Comparison of ENCODE assay signal across 10 cellular contexts in genomic region chr16:67242138-67242730, GRCh38. TPM values are rescaled to one million over a fixed set of nuclear protein-coding genes. Genes with fewer than 3 reads are reported as not detected.
DNase-seq lines count a peak whose midpoint lies in the region; ATAC-seq, FAIRE-seq and TF ChIP-seq lines count a peak whose summit lies in the region.
"Had no signal": no experiment of that assay in that cellular context is flagged by ENCODE, and none has a peak within 500 bp of the region (broad histone marks: within the 10 kb centered on the region; RNA-seq: fewer than 3 reads in every experiment).

No MANE protein-coding gene starts in this region.

- peak overlapping the region; percentile 76 for H3K27ac Mint-ChIP-seq in T-helper 2 cell treated with Interferon-gamma antibody and Interleukin-4, amounts not matched to agents 5 μg/mL and 100 μg/mL, for 36 hours
- H3K27ac Mint-ChIP-seq in activated naive CD8-positive, alpha-beta T cell treated with anti-CD3 and anti-CD28 coated beads, Interleukin-2, amount 50 U/mL, for 24 hours: peak overlapping the region; percentile 70
- H3K27ac Mint-ChIP-seq in effector memory CD8-positive, alpha-beta T cell: peak overlapping the region in 1 of 2 donors; percentile 80

- H3K36me3 ChIP-seq in kidney (ENCODE audit: control insufficient read depth in 1 of 2, insufficient read depth in 2 of 2, low read length in 2 of 2) (peaks cover 9 to 16% of the 10 kb centered on the region in 2 donors), thyroid gland (peaks cover 16 to 22% of the 10 kb centered on the region in 2 donors)

- H3K4me3 ChIP-seq in kidney (ENCODE audit: low read length in 2 of 2) (no peak overlapping the region), thyroid gland (replicated peaks in 1 of 3) (no peak overlapping the region)

- H3K4me1 ChIP-seq in kidney (ENCODE audit: control insufficient read depth in 1 of 2, insufficient read depth in 1 of 2, low read depth in 1 of 2, low read length in 2 of 2): peaks cover 9 to 27% of the 10 kb centered on the region in 2 donors
- peaks cover 43 to 62% of the 10 kb centered on the region in 2 donors for H3K4me1 ChIP-seq in thyroid gland

- TF ChIP-seq CTCF in kidney (IDR thresholded peaks at IDR 0.05; ENCODE audit: borderline replicate concordance, extremely low read depth, insufficient read depth): no peak
- TF ChIP-seq CTCF in thyroid gland (IDR thresholded peaks at IDR 0.05): no peak

- no peaks in the 10 kb centered on the region for H3K27me3 Mint-ChIP-seq in T-helper 2 cell treated with Interferon-gamma antibody and Interleukin-4, amounts not matched to agents 5 μg/mL and 100 μg/mL, for 36 hours (ENCODE audit: low read depth)
- no peaks in the 10 kb centered on the region for H3K27me3 Mint-ChIP-seq in activated naive CD8-positive, alpha-beta T cell treated with anti-CD3 and anti-CD28 coated beads, Interleukin-2, amount 50 U/mL, for 24 hours
- H3K27me3 Mint-ChIP-seq in effector memory CD8-positive, alpha-beta T cell: no peaks in the 10 kb centered on the region

- peaks cover 35% of the 10 kb centered on the region for H3K4me1 Mint-ChIP-seq in T-helper 2 cell treated with Interferon-gamma antibody and Interleukin-4, amounts not matched to agents 5 μg/mL and 100 μg/mL, for 36 hours (ENCODE audit: low read depth)
- peaks cover 47% of the 10 kb centered on the region for H3K4me1 Mint-ChIP-seq in activated naive CD8-positive, alpha-beta T cell treated with anti-CD3 and anti-CD28 coated beads, Interleukin-2, amount 50 U/mL, for 24 hours
- H3K4me1 Mint-ChIP-seq in effector memory CD8-positive, alpha-beta T cell (ENCODE audit: low read depth in 2 of 2): peaks cover 18 to 32% of the 10 kb centered on the region in 2 donors

- H3K36me3 Mint-ChIP-seq in T-helper 2 cell treated with Interferon-gamma antibody and Interleukin-4, amounts not matched to agents 5 μg/mL and 100 μg/mL, for 36 hours (ENCODE audit: low read depth): peaks cover 21% of the 10 kb centered on the region
- peaks cover 20% of the 10 kb centered on the region for H3K36me3 Mint-ChIP-seq in activated naive CD8-positive, alpha-beta T cell treated with anti-CD3 and anti-CD28 coated beads, Interleukin-2, amount 50 U/mL, for 24 hours (ENCODE audit: low read depth)
- peaks cover 21% of the 10 kb centered on the region for H3K36me3 Mint-ChIP-seq in effector memory CD8-positive, alpha-beta T cell (ENCODE audit: insufficient read depth)

- WGBS in thyroid gland, 2 donors: 74 to 75% methylated on average over 4 of the region's 4 CpGs

- FAIRE-seq in kidney (lab: Jason Lieb, UNC): no peak

- no peak for ATAC-seq in activated naive CD8-positive, alpha-beta T cell treated with anti-CD3 and anti-CD28 coated beads, Interleukin-2, amount 50 U/mL, for 24 hours
- ATAC-seq in HG02642 (IDR thresholded peaks at IDR 0.05; ENCODE audit: poor library complexity, unreplicated experiment) (no peak), GM21619 (IDR thresholded peaks at IDR 0.05; ENCODE audit: unreplicated experiment) (no peak)
- ATAC-seq in effector memory CD8-positive, alpha-beta T cell (replicated peaks): no peak

- H3K27me3 ChIP-seq in thyroid gland: no peaks in the 10 kb centered on the region

- no peak overlapping the region for H3K4me3 Mint-ChIP-seq in T-helper 2 cell treated with Interferon-gamma antibody and Interleukin-4, amounts not matched to agents 5 μg/mL and 100 μg/mL, for 36 hours
- H3K4me3 Mint-ChIP-seq in activated naive CD8-positive, alpha-beta T cell treated with anti-CD3 and anti-CD28 coated beads, Interleukin-2, amount 50 U/mL, for 24 hours: no peak overlapping the region
- H3K4me3 Mint-ChIP-seq in effector memory CD8-positive, alpha-beta T cell: no peak overlapping the region

- H3K27ac ChIP-seq in kidney (ENCODE audit: low read depth in 2 of 2, low read length in 2 of 2): peak overlapping the region; percentile 16 to 67
- H3K27ac ChIP-seq in thyroid gland: peak overlapping the region; percentile 73 to 91 (median 90)

- no peak for DNase-seq in T-helper 2 cell treated with Interferon-gamma antibody and Interleukin-4, amounts not matched to agents 5 μg/mL and 100 μg/mL, for 36 hours (ENCODE audit: low spot score)
- DNase-seq in T-helper 2 cell (no peak), kidney (peak; percentile 49), thyroid gland (no peak)
- DNase-seq in activated naive CD8-positive, alpha-beta T cell treated with anti-CD3 and anti-CD28 coated beads, Interleukin-2, amount 50 U/mL, for 24 hours: no peak
- DNase-seq in effector memory CD8-positive, alpha-beta T cell: no peak
- DNase-seq: dermis blood vessel endothelial cell, NCI-H2029 treated with DMSO at 0.1 percent for 48 hours had no signal

- intact Hi-C loops in kidney (cut with DNase I) (no loop called here), thyroid gland (cut with DNase I) (no loop called here)

- TF ChIP-seq POLR2A in thyroid gland (IDR thresholded peaks at IDR 0.05): no peak

- no peaks in the 10 kb centered on the region for H3K9me3 Mint-ChIP-seq in T-helper 2 cell treated with Interferon-gamma antibody and Interleukin-4, amounts not matched to agents 5 μg/mL and 100 μg/mL, for 36 hours
- H3K9me3 Mint-ChIP-seq in activated naive CD8-positive, alpha-beta T cell treated with anti-CD3 and anti-CD28 coated beads, Interleukin-2, amount 50 U/mL, for 24 hours: no peaks in the 10 kb centered on the region
- no peaks in the 10 kb centered on the region for H3K9me3 Mint-ChIP-seq in effector memory CD8-positive, alpha-beta T cell

- H3K9me3 ChIP-seq in kidney (ENCODE audit: control insufficient read depth in 1 of 2, low read length in 2 of 2) (no peaks in the 10 kb centered on the region), thyroid gland (no peaks in the 10 kb centered on the region)

- H3K9ac ChIP-seq in kidney (ENCODE audit: low read length in 2 of 2): no peak overlapping the region

RNA-seq across cellular contexts. Expression of gene FHOD1, which starts 5.0 kb away (rescaled TPM):
- 30.4 TPM for total RNA-seq in kidney
- polyA plus RNA-seq in kidney (ENCODE audit: insufficient read depth, low read depth, low replicate concordance): 21.0 TPM
- total RNA-seq in thyroid gland: 10 to 100 TPM; 17.9 to 26.4 (median 24.3) TPM

RNA-seq across cellular contexts. Expression of gene SLC9A5, which starts 6.5 kb away (rescaled TPM):
- 1.1 TPM for total RNA-seq in kidney
- 0.92 TPM for polyA plus RNA-seq in kidney (ENCODE audit: insufficient read depth, low read depth, low replicate concordance)
- total RNA-seq in thyroid gland: 1 to 10 TPM in 2 of 4 donors, under 1 TPM in 2; 0.56 to 3.0 (median 1.1) TPM

RNA-seq across cellular contexts. Expression of gene TMEM208, which starts 15.3 kb away (rescaled TPM):
- 47.1 TPM for total RNA-seq in kidney
- polyA plus RNA-seq in kidney (ENCODE audit: insufficient read depth, low read depth, low replicate concordance): 145 TPM
- 10 to 100 TPM; 53.2 to 69.0 (median 58.3) TPM for total RNA-seq in thyroid gland

RNA-seq across cellular contexts. Expression of gene PLEKHG4, which starts 37.1 kb away (rescaled TPM):
- 10.1 TPM for total RNA-seq in kidney
- 2.6 TPM for polyA plus RNA-seq in kidney (ENCODE audit: insufficient read depth, low read depth, low replicate concordance)
- total RNA-seq in thyroid gland: 10 to 100 TPM in 2 of 4 donors, 1 to 10 TPM in 2; 8.2 to 11.7 (median 9.5) TPM

RNA-seq across cellular contexts. Expression of gene ELMO3, which starts 43.3 kb away (rescaled TPM):
- total RNA-seq in kidney (24.2 TPM), thyroid gland (10 to 100 TPM; 26.0 to 37.8 (median 30.0) TPM)
- 33.1 TPM for polyA plus RNA-seq in kidney (ENCODE audit: insufficient read depth, low read depth, low replicate concordance)
